Comparison of ENCODE assay signal across 8 cellular contexts in the genomic region with DNA sequence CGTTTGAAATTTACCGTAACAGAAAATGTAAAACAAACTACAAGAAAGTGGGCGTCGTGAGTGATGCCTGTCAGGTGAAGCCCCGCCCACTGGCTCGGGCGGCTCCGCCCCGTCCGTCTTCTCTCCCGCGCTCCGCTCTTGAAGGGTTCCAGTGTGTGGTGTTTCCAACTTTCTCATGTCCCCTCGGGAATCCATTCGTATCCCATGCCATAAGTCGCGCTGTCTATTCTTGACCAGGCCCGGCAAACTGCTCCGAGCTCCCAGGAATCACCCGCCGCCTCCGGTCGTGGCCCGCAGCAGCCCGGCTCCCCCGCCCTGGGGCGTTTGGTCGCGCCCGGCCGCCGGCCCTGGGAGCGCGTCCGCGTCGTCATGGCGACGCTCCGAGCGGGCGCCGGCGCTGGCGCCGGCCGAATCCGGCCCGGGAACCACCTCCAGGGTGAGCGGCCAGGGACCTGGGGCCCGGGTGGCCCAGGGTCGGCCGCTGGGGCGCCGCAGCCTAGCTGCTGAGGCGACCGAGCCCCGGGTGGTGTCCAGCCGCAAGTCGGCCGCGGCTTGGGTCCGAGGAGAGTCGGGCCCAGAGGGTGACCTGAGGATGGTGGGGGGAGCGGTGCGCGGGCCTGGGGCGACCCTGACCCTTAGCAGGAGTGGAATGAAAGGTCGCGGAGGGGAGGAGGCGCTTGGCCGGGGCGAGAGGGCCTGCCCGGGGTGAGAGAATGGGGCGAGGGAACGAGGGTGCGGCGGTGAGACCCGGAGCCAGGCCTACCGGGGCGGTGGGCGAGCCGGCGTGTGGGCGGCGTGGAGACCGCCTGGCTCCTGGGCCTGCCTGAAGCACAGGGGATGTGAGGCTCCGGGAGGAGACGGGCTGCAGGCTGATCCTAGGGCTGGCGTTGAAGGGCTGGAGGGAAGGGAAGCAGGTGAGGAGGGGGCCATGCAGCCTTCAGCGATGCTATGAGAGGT. TPM values are rescaled to one million over a fixed set of nuclear protein-coding genes. Genes with fewer than 3 reads are reported as not detected.
DNase-seq lines count a peak whose midpoint lies in the region; ATAC-seq and TF ChIP-seq lines count a peak whose summit lies in the region.

A gene (plus strand): TSS at position 375 of the 957 bp plus-strand sequence. CDS start 1,683 bp downstream, outside the sequence.

- H3K27me3 Mint-ChIP-seq in HFFc6 (ENCODE audit: insufficient read depth) (peaks cover 6% of the 10 kb centered on the region), mesothelial cell of epicardium (ENCODE audit: low read depth) (no peaks in the 10 kb centered on the region)
- peaks cover 32% of the 10 kb centered on the region for H3K27me3 Mint-ChIP-seq in activated CD8-positive, alpha-beta T cell treated with anti-CD3 and anti-CD28 coated beads, Interleukin-2, amount 10 ng/mL, durations not matched to agents 7 days and 5 days (ENCODE audit: low read depth)

- peak; percentile 87 for ATAC-seq in activated CD8-positive, alpha-beta T cell treated with anti-CD3 and anti-CD28 coated beads, Interleukin-2, amount 10 ng/mL, durations not matched to agents 7 days and 5 days

- peak within 1 kb of the TSS; percentile 46 for H3K4me3 ChIP-seq in epithelial cell of esophagus (ENCODE audit: low read length)

- H3K4me3 Mint-ChIP-seq in HFFc6 (peak within 1 kb of the TSS; percentile 62), mesothelial cell of epicardium (peak within 1 kb of the TSS; percentile 82)
- peak within 1 kb of the TSS; percentile 35 for H3K4me3 Mint-ChIP-seq in activated CD8-positive, alpha-beta T cell treated with anti-CD3 and anti-CD28 coated beads, Interleukin-2, amount 10 ng/mL, durations not matched to agents 7 days and 5 days

- H3K36me3 Mint-ChIP-seq in HFFc6 (ENCODE audit: low read depth) (no peaks in the 10 kb centered on the region), mesothelial cell of epicardium (no peaks in the 10 kb centered on the region)
- peaks cover 2% of the 10 kb centered on the region for H3K36me3 Mint-ChIP-seq in activated CD8-positive, alpha-beta T cell treated with anti-CD3 and anti-CD28 coated beads, Interleukin-2, amount 10 ng/mL, durations not matched to agents 7 days and 5 days (ENCODE audit: low read depth)

- no peaks in the 10 kb centered on the region; the same call in 1 of the 2 replicates for H3K4me1 Mint-ChIP-seq in HFFc6 (ENCODE audit: low read depth)
- H3K4me1 Mint-ChIP-seq in activated CD8-positive, alpha-beta T cell treated with anti-CD3 and anti-CD28 coated beads, Interleukin-2, amount 10 ng/mL, durations not matched to agents 7 days and 5 days (ENCODE audit: low read depth): peaks cover 3% of the 10 kb centered on the region
- H3K4me1 Mint-ChIP-seq in mesothelial cell of epicardium: peaks cover 30% of the 10 kb centered on the region

- H3K9me3 Mint-ChIP-seq in HFFc6 (no peaks in the 10 kb centered on the region), mesothelial cell of epicardium (peaks cover 7% of the 10 kb centered on the region)
- H3K9me3 Mint-ChIP-seq in activated CD8-positive, alpha-beta T cell treated with anti-CD3 and anti-CD28 coated beads, Interleukin-2, amount 10 ng/mL, durations not matched to agents 7 days and 5 days (ENCODE audit: insufficient read depth): no peaks in the 10 kb centered on the region

- DNase-seq in GM04503 (ENCODE audit: low read depth): peak; percentile 18
- no peak for DNase-seq in HFFc6
- DNase-seq in NCI-H187 treated with DMSO at 0.1 percent for 48 hours (lab: John Stamatoyannopoulos, UW): peak; percentile 6
- peak; percentile 58 for DNase-seq in activated CD8-positive, alpha-beta T cell treated with anti-CD3 and anti-CD28 coated beads, Interleukin-2, amount 10 ng/mL, durations not matched to agents 7 days and 5 days
- peak; percentile 72 for DNase-seq in epithelial cell of esophagus (ENCODE audit: low read depth)
- DNase-seq in mesothelial cell of epicardium (ENCODE audit: low spot score in 2 of 2, unreplicated experiment in 2 of 2): peak; percentile 66 to 82
- peak; percentile 45 to 60 for DNase-seq in stimulated activated CD8-positive, alpha-beta memory T cell treated with anti-CD3 and anti-CD28 coated beads, Interleukin-15, amount 100 ng/mL, for 48 hours (ENCODE audit: low read depth in 2 of 2)
- no peak for DNase-seq in Kasumi-1 (lab: John Stamatoyannopoulos, UW)

- no peak for TF ChIP-seq CTCF in HFFc6 (IDR thresholded peaks at IDR 0.05)
- TF ChIP-seq CTCF in epithelial cell of esophagus (IDR thresholded peaks at IDR 0.05; ENCODE audit: insufficient read depth, low read depth, low read length, missing control alignments): no peak
- TF ChIP-seq CTCF in mesothelial cell of epicardium (IDR thresholded peaks at IDR 0.05; ENCODE audit: unreplicated experiment): no peak

- POLR2A ChIA-PET in activated CD8-positive, alpha-beta T cell treated with anti-CD3 and anti-CD28 coated beads, Interleukin-2, amount 10 ng/mL, durations not matched to agents 7 days and 5 days (lab: Charles Lee): no interaction called here

- CTCF ChIA-PET in activated CD8-positive, alpha-beta T cell treated with anti-CD3 and anti-CD28 coated beads, Interleukin-2, amount 10 ng/mL, durations not matched to agents 7 days and 5 days (lab: Charles Lee): no interaction called here

- H3K27ac Mint-ChIP-seq in HFFc6: no peak within 1 kb of the TSS
- no peak within 1 kb of the TSS for H3K27ac Mint-ChIP-seq in activated CD8-positive, alpha-beta T cell treated with anti-CD3 and anti-CD28 coated beads, Interleukin-2, amount 10 ng/mL, durations not matched to agents 7 days and 5 days
- peak within 1 kb of the TSS; percentile 73 for H3K27ac Mint-ChIP-seq in mesothelial cell of epicardium

RNA-seq across cellular contexts. Expression of the gene that starts here (rescaled TPM):
- total RNA-seq in HFFc6 (2021; fragmentation: NEBNext Ultra II Directional; extraction: Animal tissue kit (Norgen Biotek cat#: 25700)): not detected
- not detected for total RNA-seq in activated CD8-positive, alpha-beta T cell treated with anti-CD3 and anti-CD28 coated beads, Interleukin-2, amount 10 ng/mL, durations not matched to agents 7 days and 5 days
- total RNA-seq in mesothelial cell of epicardium: 3.5 to 4.6 TPM (median 4.5 TPM) in 3 replicates

Comparison
In these comparisons a context has a peak if more than half of its experiments do, and no peak if none do; other contexts are left out.
1. Peak in DNase-seq and ATAC-seq in activated CD8-positive, alpha-beta T cell treated with anti-CD3 and anti-CD28 coated beads, Interleukin-2, amount 10 ng/mL, durations not matched to agents 7 days and 5 days; RNA of the gene not detected or under 1 TPM.
2. DNase-seq: peak in GM04503 (single experiment), NCI-H187 treated with DMSO at 0.1 percent for 48 hours (single experiment), epithelial cell of esophagus (single experiment), mesothelial cell of epicardium (2 of 2) and stimulated activated CD8-positive, alpha-beta memory T cell treated with anti-CD3 and anti-CD28 coated beads, Interleukin-15, amount 100 ng/mL, for 48 hours (2 of 2); none in HFFc6 (single experiment) and Kasumi-1 (0 of 2).
3. Peak in every context shown above with its lines, with median percentiles within 50 percentile points of each other: H3K4me3 Mint-ChIP-seq.